24 cellular contexts compared by ENCODE assay signal in genomic region chr15:40006646-40007045, GRCh38. TPM values are rescaled to one million over a fixed set of nuclear protein-coding genes. Genes with fewer than 3 reads are reported as not detected.
DNase-seq lines count a peak whose midpoint lies in the region; FAIRE-seq and TF ChIP-seq lines count a peak whose summit lies in the region.
"Had no signal": no experiment of that assay in that cellular context is flagged by ENCODE, and none has a peak within 500 bp of the region (broad histone marks: within the 10 kb centered on the region; RNA-seq: fewer than 3 reads in every experiment).

No MANE protein-coding gene starts in this region.

- H3K27me3 ChIP-seq in astrocyte (ENCODE audit: insufficient read depth, low read length), result no peaks in the 10 kb centered on the region
- H3K27me3 ChIP-seq in stomach, result no peaks in the 10 kb centered on the region
- H3K27me3 ChIP-seq: sigmoid colon, tibial nerve had no signal

- peak overlapping the region; percentile 13 for H3K4me2 ChIP-seq in astrocyte (ENCODE audit: low read length)
- H3K4me2 ChIP-seq: SK-N-SH had no signal

- H3K27ac ChIP-seq in astrocyte (ENCODE audit: low read depth, low read length) (peak overlapping the region; percentile 66), stomach (no peak overlapping the region)
- H3K27ac ChIP-seq: sigmoid colon, tibial nerve, VCaP had no signal

- no peaks in the 10 kb centered on the region for H4K20me1 ChIP-seq in astrocyte (ENCODE audit: insufficient read depth, low read length)

- H3K27me3 Mint-ChIP-seq in astrocyte (ENCODE audit: low read depth, unreplicated experiment), result no peaks in the 10 kb centered on the region
- H3K27me3 Mint-ChIP-seq: activated T-helper 17 cell treated with anti-CD3 and anti-CD28 coated beads, Interleukin-2, amount 50 U/mL, for 72 hours; central memory CD8-positive, alpha-beta T cell had no signal

- H3K9ac ChIP-seq in astrocyte (ENCODE audit: low read length), result no peak overlapping the region
- H3K9ac ChIP-seq: SK-N-SH had no signal

- 84 to 96% (median 85%) methylated on average over 2 of the region's 2 CpGs for WGBS in stomach, 5 donors

- peak; percentile 41 for DNase-seq in GM03348 (ENCODE audit: low spot score)
- peak; percentile 89 for DNase-seq in astrocyte (ENCODE audit: low read depth)
- peak; percentile 44 to 78 for DNase-seq in foreskin fibroblast
- no peak for DNase-seq in kidney glomerular epithelial cell (lab: John Stamatoyannopoulos, UW)
- no peak for DNase-seq in stomach
- no peak for DNase-seq in activated gamma-delta T cell treated with Interleukin-2 at 50 U/mL for 16 hours
- DNase-seq in GDM1 (lab: John Stamatoyannopoulos, UW), result no peak
- DNase-seq: activated CD4-positive, alpha-beta T cell treated with anti-CD3 and anti-CD28 coated beads, Interleukin-2, amount 50 U/mL, for 1 hour; DMS153; effector CD4-positive, alpha-beta T cell; glutamatergic neuron; NCI-H2107; NCI-H510A treated with DMSO at 0.1 percent for 48 hours; posterior cingulate gyrus; sigmoid colon; SK-N-SH; stimulated activated CD4-positive, alpha-beta T cell treated with anti-CD3 and anti-CD28 coated beads, Interleukin-1b, Interleukin-23, amount 100 ng/mL, for 48 hours; stimulated activated naive CD4-positive, alpha-beta T cell treated with Interleukin-2 at 50 U/mL for 16 hours had no signal

- peaks cover 41% of the 10 kb centered on the region for H3K4me1 Mint-ChIP-seq in astrocyte (ENCODE audit: low read depth, unreplicated experiment)
- H3K4me1 Mint-ChIP-seq: activated T-helper 17 cell treated with anti-CD3 and anti-CD28 coated beads, Interleukin-2, amount 50 U/mL, for 72 hours; central memory CD8-positive, alpha-beta T cell; mesothelial cell of epicardium; nephron had no signal

- no peaks in the 10 kb centered on the region for H3K79me2 ChIP-seq in astrocyte (ENCODE audit: insufficient read depth, low read length)

- peaks cover 24% of the 10 kb centered on the region for H3K4me1 ChIP-seq in astrocyte (ENCODE audit: insufficient read depth, low read length)
- H3K4me1 ChIP-seq in stomach, result peaks cover 0 to 6% (median 0%) of the 10 kb centered on the region in 4 donors
- H3K4me1 ChIP-seq: sigmoid colon, tibial nerve had no signal

- TF ChIP-seq CTCF in astrocyte (IDR thresholded peaks at IDR 0.05; ENCODE audit: insufficient read depth, low read depth, low read length) (no peak), foreskin fibroblast (IDR thresholded peaks at IDR 0.05; ENCODE audit: low read depth, low read length) (no peak), stomach (IDR thresholded peaks at IDR 0.05) (no peak)

- no peak overlapping the region for H3K4me3 Mint-ChIP-seq in astrocyte (ENCODE audit: unreplicated experiment)
- H3K4me3 Mint-ChIP-seq: activated T-helper 17 cell treated with anti-CD3 and anti-CD28 coated beads, Interleukin-2, amount 50 U/mL, for 72 hours; central memory CD8-positive, alpha-beta T cell; mesothelial cell of epicardium; nephron had no signal

- H3K27ac Mint-ChIP-seq in astrocyte (ENCODE audit: unreplicated experiment), result peak overlapping the region; percentile 79
- H3K27ac Mint-ChIP-seq: activated T-helper 17 cell treated with anti-CD3 and anti-CD28 coated beads, Interleukin-2, amount 50 U/mL, for 72 hours; mesothelial cell of epicardium; nephron had no signal

- no peaks in the 10 kb centered on the region for H3K9me3 Mint-ChIP-seq in astrocyte (ENCODE audit: unreplicated experiment)
- H3K9me3 Mint-ChIP-seq: activated T-helper 17 cell treated with anti-CD3 and anti-CD28 coated beads, Interleukin-2, amount 50 U/mL, for 72 hours; central memory CD8-positive, alpha-beta T cell; mesothelial cell of epicardium; nephron had no signal

- no peak overlapping the region for H2AFZ ChIP-seq in astrocyte (ENCODE audit: low read depth, low read length)

- no peak for FAIRE-seq in astrocyte (lab: Jason Lieb, UNC)

- H3K4me3 ChIP-seq in astrocyte (ENCODE audit: insufficient read depth, low read depth, low read length), result no peak overlapping the region
- H3K4me3 ChIP-seq in foreskin fibroblast (ENCODE audit: low read depth in 1 of 2, low read length in 2 of 2), result no peak overlapping the region
- H3K4me3 ChIP-seq in stomach, result no peak overlapping the region
- H3K4me3 ChIP-seq: sigmoid colon, tibial nerve had no signal

- no peak for TF ChIP-seq POLR2A in stomach (IDR thresholded peaks at IDR 0.05)

- peaks cover 20% of the 10 kb centered on the region for H3K36me3 Mint-ChIP-seq in astrocyte (ENCODE audit: low read depth, unreplicated experiment)

- H3K9me3 ChIP-seq in astrocyte (ENCODE audit: insufficient read depth, low read depth, low read length), result no peaks in the 10 kb centered on the region
- H3K9me3 ChIP-seq in stomach, result no peaks in the 10 kb centered on the region
- H3K9me3 ChIP-seq: sigmoid colon, SK-N-SH, tibial nerve had no signal

- H3K36me3 ChIP-seq in astrocyte (ENCODE audit: insufficient read depth, low read length), result peaks cover 70% of the 10 kb centered on the region
- peaks cover 30 to 99% (median 92%) of the 10 kb centered on the region in 4 donors for H3K36me3 ChIP-seq in stomach

- intact Hi-C loops in stomach (cut with DNase I; ENCODE audit: low total_unique reads), result no loop called here

- TF ChIP-seq EP300 in stomach (IDR thresholded peaks at IDR 0.05), result no peak

RNA-seq across cellular contexts. Expression of gene SRP14, which starts 32.3 kb away (rescaled TPM):
- total RNA-seq in astrocyte (279 and 320 TPM in 2 replicates), stomach (100 to 1,000 TPM in 3 of 5 donors, 10 to 100 TPM in 2; 72.4 to 350 (median 168) TPM)
- 100 to 1,000 TPM; 369 to 411 (median 382) TPM for polyA plus RNA-seq in stomach

Comparison
In these comparisons a context has a peak if more than half of its experiments do, and no peak if none do; other contexts are left out.
1. DNase-seq: peak in GM03348 (single experiment), astrocyte (single experiment) and foreskin fibroblast (2 of 2); none in kidney glomerular epithelial cell (single experiment), stomach (single experiment), activated gamma-delta T cell treated with Interleukin-2 at 50 U/mL for 16 hours (single experiment) and GDM1 (single experiment).